ENCODE assay signal across 10 cellular contexts in genomic region chr11:35334385-35335090, GRCh38.
DNase-seq lines count a peak whose midpoint lies in the region; ATAC-seq and TF ChIP-seq lines count a peak whose summit lies in the region.
"Had no signal": no experiment of that assay in that cellular context is flagged by ENCODE, and none has a peak within 500 bp of the region (broad histone marks: within the 10 kb centered on the region; RNA-seq: fewer than 3 reads in every experiment).

No MANE protein-coding gene starts in this region.

- peaks cover 3% of the 10 kb centered on the region for H3K9me3 Mint-ChIP-seq in natural killer cell treated with Interleukin-12 subunit alpha and Interleukin-12 subunit beta and Interleukin-15 and Interleukin-18, amount 100 ng/mL, for 72 hours

- no peak for DNase-seq in activated CD4-positive, CD25-positive, alpha-beta regulatory T cell treated with anti-CD3 and anti-CD28 coated beads, Interleukin-2, amount 50 U/mL, for 72 hours
- DNase-seq in natural killer cell treated with Interleukin-12 subunit alpha and Interleukin-12 subunit beta and Interleukin-15 and Interleukin-18, amount 100 ng/mL, for 72 hours (ENCODE audit: low spot score): no peak
- DNase-seq in posterior vena cava (ENCODE audit: low spot score) (no peak), osteoblast (ENCODE audit: insufficient read length, low spot score, missing footprints) (no peak), SIG-M5 treated with dmso at 0.1 percent for 504 hours (lab: John Stamatoyannopoulos, UW; ENCODE audit: unreplicated experiment) (no peak)
- DNase-seq: C1 segment of cervical spinal cord, left ventricle myocardium inferior had no signal

- H3K27ac Mint-ChIP-seq in natural killer cell treated with Interleukin-12 subunit alpha and Interleukin-12 subunit beta and Interleukin-15 and Interleukin-18, amount 100 ng/mL, for 72 hours: peak overlapping the region; percentile 11 to 68

- H3K4me3 Mint-ChIP-seq in natural killer cell treated with Interleukin-12 subunit alpha and Interleukin-12 subunit beta and Interleukin-15 and Interleukin-18, amount 100 ng/mL, for 72 hours: no peak overlapping the region

- H3K27ac ChIP-seq in osteoblast (ENCODE audit: low read depth, low read length): no peak overlapping the region
- H3K27ac ChIP-seq: left ventricle myocardium inferior had no signal

- peaks cover 47 to 49% of the 10 kb centered on the region in 2 donors for H3K4me1 Mint-ChIP-seq in natural killer cell treated with Interleukin-12 subunit alpha and Interleukin-12 subunit beta and Interleukin-15 and Interleukin-18, amount 100 ng/mL, for 72 hours (ENCODE audit: low read depth in 2 of 2)

- no peaks in the 10 kb centered on the region for H3K36me3 ChIP-seq in osteoblast (ENCODE audit: insufficient read depth, low read length)
- H3K36me3 ChIP-seq: left ventricle myocardium inferior had no signal

- H2AFZ ChIP-seq in osteoblast (ENCODE audit: low read length): no peak overlapping the region

- no peak for TF ChIP-seq CTCF in osteoblast (IDR thresholded peaks at IDR 0.05; ENCODE audit: extremely low read depth, low read depth, low read length)

- no peaks in the 10 kb centered on the region for H3K9me3 ChIP-seq in osteoblast (ENCODE audit: low read depth, low read length)

- H3K4me1 ChIP-seq in osteoblast (ENCODE audit: insufficient read depth, low read length): peaks cover 22% of the 10 kb centered on the region

- H3K79me2 ChIP-seq in osteoblast (ENCODE audit: insufficient read depth, low read length): no peaks in the 10 kb centered on the region

- ATAC-seq in activated CD4-positive, CD25-positive, alpha-beta regulatory T cell treated with anti-CD3 and anti-CD28 coated beads, Interleukin-2, amount 50 U/mL, for 24 hours: peak; percentile 15 to 18
- ATAC-seq in GM21737 (IDR thresholded peaks at IDR 0.05; ENCODE audit: unreplicated experiment) (peak; percentile 77), HG03571 (IDR thresholded peaks at IDR 0.05; ENCODE audit: unreplicated experiment) (peak; percentile 76)
- no peak for ATAC-seq in natural killer cell treated with Interleukin-12 subunit alpha and Interleukin-12 subunit beta and Interleukin-15 and Interleukin-18, amount 100 ng/mL, for 72 hours

- no peak overlapping the region for H3K4me3 ChIP-seq in osteoblast (ENCODE audit: insufficient read depth, low read length)
- H3K4me3 ChIP-seq: left ventricle myocardium inferior had no signal

- H4K20me1 ChIP-seq in osteoblast (ENCODE audit: insufficient read depth, low read length): no peaks in the 10 kb centered on the region

- H3K36me3 Mint-ChIP-seq in natural killer cell treated with Interleukin-12 subunit alpha and Interleukin-12 subunit beta and Interleukin-15 and Interleukin-18, amount 100 ng/mL, for 72 hours: no peaks in the 10 kb centered on the region

- no peaks in the 10 kb centered on the region for H3K27me3 ChIP-seq in osteoblast (ENCODE audit: insufficient read depth, low read length)

- no peak overlapping the region for H3K4me2 ChIP-seq in osteoblast (ENCODE audit: insufficient read depth, low read length)

- peaks cover 6 to 7% of the 10 kb centered on the region in 2 donors for H3K27me3 Mint-ChIP-seq in natural killer cell treated with Interleukin-12 subunit alpha and Interleukin-12 subunit beta and Interleukin-15 and Interleukin-18, amount 100 ng/mL, for 72 hours

- intact Hi-C loops in posterior vena cava (cut with DNase I): loop anchor here in 1 of 2 donors (5.0 kb wide), 1 partner anchor 463 kb away; no protein-coding TSS in a partner anchor

Comparison
In these comparisons a context has a peak if more than half of its experiments do, and no peak if none do; other contexts are left out.
1. ATAC-seq: peak in activated CD4-positive, CD25-positive, alpha-beta regulatory T cell treated with anti-CD3 and anti-CD28 coated beads, Interleukin-2, amount 50 U/mL, for 24 hours (2 of 2), GM21737 (single experiment) and HG03571 (single experiment); none in natural killer cell treated with Interleukin-12 subunit alpha and Interleukin-12 subunit beta and Interleukin-15 and Interleukin-18, amount 100 ng/mL, for 72 hours (0 of 2).